Comparison of ENCODE assay signal across 8 cellular contexts in genomic region chr9:36486454-36486932, GRCh38.
DNase-seq lines count a peak whose midpoint lies in the region; ATAC-seq, FAIRE-seq and TF ChIP-seq lines count a peak whose summit lies in the region.

No MANE protein-coding gene starts in this region.

- H3K4me1 ChIP-seq in endothelial cell of umbilical vein (ENCODE audit: control insufficient read depth, extremely low read depth, insufficient read depth, low read length): peaks cover 23% of the 10 kb centered on the region

- H3K36me3 ChIP-seq in endothelial cell of umbilical vein (ENCODE audit: control insufficient read depth in 2 of 2, extremely low read depth in 1 of 2, insufficient read depth in 2 of 2, low read length in 2 of 2): no peaks in the 10 kb centered on the region

- peak; percentile 61 for DNase-seq in ELF-1 (ENCODE audit: low read depth, low spot score)
- DNase-seq in T-helper 2 cell: peak in 3 of 5 experiments; percentile 5 to 24 (median 18)
- DNase-seq in endothelial cell of umbilical vein (ENCODE audit: low read depth, low spot score): peak; percentile 46
- DNase-seq in naive thymus-derived CD8-positive, alpha-beta T cell: peak in 6 of 10 donors; percentile 8 to 30 (median 22)
- DNase-seq in NCI-H2171 treated with DMSO at 0.1 percent for 48 hours (lab: John Stamatoyannopoulos, UW): no peak
- DNase-seq in AML-193 (lab: John Stamatoyannopoulos, UW): no peak

- H3K4me2 ChIP-seq in endothelial cell of umbilical vein (ENCODE audit: insufficient read depth, low read length): peak overlapping the region; percentile 98

- H3K27ac ChIP-seq in endothelial cell of umbilical vein (ENCODE audit: insufficient read depth, low read depth, low read length): peak overlapping the region; percentile 69

- peak overlapping the region; percentile 78 to 95 (median 92) for H3K4me3 Mint-ChIP-seq in naive thymus-derived CD8-positive, alpha-beta T cell

- intact Hi-C loops in endothelial cell of umbilical vein (cut with micrococcal nuclease): loop anchor here (2.0 kb wide), 2 partner anchors 36 to 80 kb away; no protein-coding TSS in a partner anchor

- BruUV-seq in endothelial cell of umbilical vein (replicated peaks; lab: Mats Ljungman, UMichigan): TSS peak; percentile 42

- H3K4me3 ChIP-seq in endothelial cell of umbilical vein (replicated peaks in 1 of 3; ENCODE audit: insufficient read depth in 1 of 3, low read depth in 1 of 3, low read length in 3 of 3): peak overlapping the region; percentile 89 to 98 (median 92)

- no peak for TF ChIP-seq POLR2A in endothelial cell of umbilical vein (IDR thresholded peaks at IDR 0.05; ENCODE audit: low read depth, low read length)

- H3K9ac ChIP-seq in endothelial cell of umbilical vein (replicated peaks; ENCODE audit: extremely low read depth, insufficient read depth, low read length): peak overlapping the region; percentile 86

- peaks cover 48% of the 10 kb centered on the region for H3K79me2 ChIP-seq in endothelial cell of umbilical vein (ENCODE audit: control insufficient read depth, insufficient read depth, low read length)

- FAIRE-seq in endothelial cell of umbilical vein (lab: Jason Lieb, UNC): no peak

- peaks cover 2% of the 10 kb centered on the region for H4K20me1 ChIP-seq in endothelial cell of umbilical vein (replicated peaks; ENCODE audit: control insufficient read depth, extremely low read depth, insufficient read depth, low read length)

- POLR2A ChIA-PET in endothelial cell of umbilical vein (lab: Charles Lee): no interaction called here
- POLR2A ChIA-PET in naive thymus-derived CD8-positive, alpha-beta T cell (lab: Charles Lee): interaction anchor here (0.6 to 4.7 kb wide), 14 partner anchors 8 to 79 kb away, joined by 3 to 58 read pairs (median 6); no protein-coding TSS in a partner anchor

- H3K27me3 ChIP-seq in endothelial cell of umbilical vein (ENCODE audit: control insufficient read depth in 2 of 2, insufficient read depth in 2 of 2, low read length in 2 of 2): no peaks in the 10 kb centered on the region

- CTCF ChIA-PET in endothelial cell of umbilical vein (lab: Charles Lee): interaction anchor here (1.0 to 5.4 kb wide), 7 partner anchors 15 to 79 kb away, joined by 3 to 29 read pairs (median 6); no protein-coding TSS in a partner anchor

- peaks cover 36 to 77% (median 70%) of the 10 kb centered on the region in 4 donors for H3K4me1 Mint-ChIP-seq in naive thymus-derived CD8-positive, alpha-beta T cell

- H3K9me3 ChIP-seq in endothelial cell of umbilical vein (replicated peaks; ENCODE audit: control insufficient read depth, insufficient read depth, low read length): no peaks in the 10 kb centered on the region

- no peak for TF ChIP-seq CTCF in endothelial cell of umbilical vein (IDR thresholded peaks at IDR 0.05; ENCODE audit: extremely low read depth in 1 of 2, insufficient read depth in 1 of 2, low read depth in 1 of 2, low read length in 2 of 2)

- peak overlapping the region; percentile 81 to 95 (median 92) for H3K27ac Mint-ChIP-seq in naive thymus-derived CD8-positive, alpha-beta T cell

- peak; percentile 1 for ATAC-seq in HG02588 (IDR thresholded peaks at IDR 0.05; ENCODE audit: unreplicated experiment)
- ATAC-seq in naive thymus-derived CD8-positive, alpha-beta T cell: no peak
- ATAC-seq in HG03095 (IDR thresholded peaks at IDR 0.05; ENCODE audit: unreplicated experiment): no peak

- H3K36me3 Mint-ChIP-seq in naive thymus-derived CD8-positive, alpha-beta T cell: peaks cover 0 to 5% (median 0%) of the 10 kb centered on the region in 3 donors

- dilution Hi-C loops in endothelial cell of umbilical vein (cut with MboI; ENCODE audit: extremely low pct_ligation_motif_present, low sequenced_read_pairs): no loop called here

- H3K9me3 Mint-ChIP-seq in naive thymus-derived CD8-positive, alpha-beta T cell: no peaks in the 10 kb centered on the region

- H3K9me1 ChIP-seq in endothelial cell of umbilical vein (replicated peaks; ENCODE audit: control insufficient read depth, extremely low read depth, insufficient read depth, low read length): no peaks in the 10 kb centered on the region

- H2AFZ ChIP-seq in endothelial cell of umbilical vein (ENCODE audit: low read depth, low read length): peak overlapping the region; percentile 84

- no peaks in the 10 kb centered on the region for H3K27me3 Mint-ChIP-seq in naive thymus-derived CD8-positive, alpha-beta T cell

TF ChIP-seq in endothelial cell of umbilical vein, 7 proteins besides CTCF, POLR2A, EP300 and RAD21:
- no peak for TF ChIP-seq EZH2 (IDR thresholded peaks at IDR 0.05; ENCODE audit: borderline replicate concordance, low read depth, low read length, severe bottlenecking)
- TF ChIP-seq POLR2AphosphoS5 (IDR thresholded peaks at IDR 0.05; ENCODE audit: insufficient read depth, low read depth, low read length): no peak
- no peak for TF ChIP-seq FOS (IDR thresholded peaks at IDR 0.05; ENCODE audit: borderline replicate concordance, insufficient read depth, low read length)
- no peak for TF ChIP-seq MAX (IDR thresholded peaks at IDR 0.05; ENCODE audit: insufficient read depth, insufficient read length)
- no peak for TF ChIP-seq GATA2 (IDR thresholded peaks at IDR 0.05; ENCODE audit: insufficient read depth, insufficient read length, low read depth, low read length)
- no peak for TF ChIP-seq MYC (IDR thresholded peaks at IDR 0.05; ENCODE audit: low read depth, low read length)
- TF ChIP-seq JUN (IDR thresholded peaks at IDR 0.05; ENCODE audit: borderline replicate concordance, insufficient read depth, insufficient read length, low read depth): no peak

Comparison
In these comparisons a context has a peak if more than half of its experiments do, and no peak if none do; other contexts are left out.
1. DNase-seq: peak in ELF-1 (single experiment), T-helper 2 cell (3 of 5), endothelial cell of umbilical vein (single experiment) and naive thymus-derived CD8-positive, alpha-beta T cell (6 of 10); none in NCI-H2171 treated with DMSO at 0.1 percent for 48 hours (single experiment) and AML-193 (0 of 2).